In the genomic region with DNA sequence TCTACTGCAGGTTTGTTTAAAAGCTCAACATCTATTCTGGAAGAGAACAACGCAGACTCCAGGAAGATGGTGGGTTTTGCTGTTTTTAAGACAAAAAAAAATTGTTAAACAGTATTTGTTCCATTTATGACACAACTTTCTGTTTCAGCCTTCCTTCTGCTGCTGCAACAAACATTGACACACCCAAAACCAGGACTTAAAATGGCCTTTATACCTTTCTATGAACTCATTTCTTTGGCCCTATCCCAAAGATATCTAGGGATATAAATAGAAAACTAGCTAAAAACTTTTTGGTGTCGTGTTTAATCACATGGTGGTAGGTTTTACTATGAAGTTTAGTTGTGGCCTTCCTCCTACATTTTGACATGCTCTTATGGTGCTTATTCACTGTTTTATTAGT, we compare ENCODE assay signal across 8 cellular contexts. TPM values are rescaled to one million over a fixed set of nuclear protein-coding genes. Genes with fewer than 3 reads are reported as not detected.
A peak's percentile ranks its signal among the peaks of the same experiment; 100 is the strongest.
DNase-seq lines count a peak whose midpoint lies in the region.

No MANE protein-coding gene starts in this region.

- peak overlapping the region; percentile 71; the same call in 1 of the 2 replicates for H3K27ac ChIP-seq in HUES6 (ENCODE audit: low read depth, low read length)
- no peak overlapping the region for H3K27ac ChIP-seq in skeletal muscle tissue (ENCODE audit: low read depth, low read length)
- no peak overlapping the region for H3K27ac ChIP-seq in substantia nigra (ENCODE audit: low read depth, low read length, poor library complexity, severe bottlenecking)

- no peaks in the 10 kb centered on the region for H3K9me3 ChIP-seq in HUES6 (ENCODE audit: control insufficient read depth, insufficient read depth, low read depth, low read length)
- H3K9me3 ChIP-seq in endocrine pancreas (ENCODE audit: control insufficient read depth, low read length): no peaks in the 10 kb centered on the region
- no peaks in the 10 kb centered on the region for H3K9me3 ChIP-seq in skeletal muscle tissue (ENCODE audit: control insufficient read depth in 3 of 3, low read length in 3 of 3)

- H3K36me3 ChIP-seq in HUES6 (ENCODE audit: control insufficient read depth, insufficient read depth, low read length) (no peaks in the 10 kb centered on the region), endocrine pancreas (ENCODE audit: control insufficient read depth, insufficient read depth, low read length) (no peaks in the 10 kb centered on the region), skeletal muscle tissue (ENCODE audit: control insufficient read depth in 3 of 3, insufficient read depth in 3 of 3, low read length in 3 of 3) (no peaks in the 10 kb centered on the region)

- DNase-seq in activated CD4-positive, alpha-beta T cell treated with anti-CD3 and anti-CD28 coated beads, Interleukin-2, amount 10 ng/mL, durations not matched to agents 24 days and 14 days: no peak
- DNase-seq in activated CD4-positive, alpha-beta T cell treated with anti-CD3 and anti-CD28 coated beads, Interleukin-2, amount 50 U/mL, for 1 hour: no peak
- DNase-seq in substantia nigra (lab: John Stamatoyannopoulos, UW) (no peak), NCI-H524 (lab: John Stamatoyannopoulos, UW) (no peak)
- DNase-seq in stimulated activated CD4-positive, alpha-beta T cell treated with anti-CD3 and anti-CD28 coated beads, Interleukin-4, amount 100 ng/mL, for 24 hours: no peak

- H3K27ac Mint-ChIP-seq in activated CD4-positive, alpha-beta T cell treated with anti-CD3 and anti-CD28 coated beads, Interleukin-2, amount 10 ng/mL, durations not matched to agents 24 days and 14 days: peak overlapping the region; percentile 94

- peak overlapping the region; percentile 83 for H3K4me3 Mint-ChIP-seq in activated CD4-positive, alpha-beta T cell treated with anti-CD3 and anti-CD28 coated beads, Interleukin-2, amount 10 ng/mL, durations not matched to agents 24 days and 14 days

- H3K9ac ChIP-seq in HUES6 (ENCODE audit: low read length) (peak overlapping the region; percentile 73), endocrine pancreas (ENCODE audit: control insufficient read depth, insufficient read depth, low read length) (peak overlapping the region; percentile 99), skeletal muscle tissue (ENCODE audit: low read depth in 1 of 3, low read length in 3 of 3) (no peak overlapping the region)

- H3K4me3 ChIP-seq in HUES6 (ENCODE audit: low read depth, low read length): peak overlapping the region; percentile 95
- peak overlapping the region; percentile 81 for H3K4me3 ChIP-seq in endocrine pancreas (ENCODE audit: control insufficient read depth, insufficient read depth, low read length)
- peak overlapping the region in 2 of 3 donors; percentile 59 to 65 for H3K4me3 ChIP-seq in skeletal muscle tissue (ENCODE audit: low read length in 3 of 3)

- peaks cover 3% of the 10 kb centered on the region for H3K9me3 Mint-ChIP-seq in activated CD4-positive, alpha-beta T cell treated with anti-CD3 and anti-CD28 coated beads, Interleukin-2, amount 10 ng/mL, durations not matched to agents 24 days and 14 days

- H3K4me1 Mint-ChIP-seq in activated CD4-positive, alpha-beta T cell treated with anti-CD3 and anti-CD28 coated beads, Interleukin-2, amount 10 ng/mL, durations not matched to agents 24 days and 14 days: peaks cover 38% of the 10 kb centered on the region

- H3K27me3 Mint-ChIP-seq in activated CD4-positive, alpha-beta T cell treated with anti-CD3 and anti-CD28 coated beads, Interleukin-2, amount 10 ng/mL, durations not matched to agents 24 days and 14 days: peaks cover 5% of the 10 kb centered on the region

- intact Hi-C loops in activated CD4-positive, alpha-beta T cell treated with anti-CD3 and anti-CD28 coated beads, Interleukin-2, amount 10 ng/mL, durations not matched to agents 24 days and 14 days (cut with micrococcal nuclease): loop anchor here (2.0 kb wide), 2 partner anchors 82 to 158 kb away; partner anchors contain the start of gene TTC21B

- H3K4me1 ChIP-seq in HUES6 (ENCODE audit: control insufficient read depth, insufficient read depth, low read length) (peaks cover 38% of the 10 kb centered on the region), endocrine pancreas (ENCODE audit: control insufficient read depth, insufficient read depth, low read length) (peaks cover 27% of the 10 kb centered on the region), skeletal muscle tissue (ENCODE audit: control insufficient read depth in 3 of 3, insufficient read depth in 3 of 3, low read length in 3 of 3) (peaks cover 10 to 13% (median 12%) of the 10 kb centered on the region in 3 donors)

- peaks cover 1% of the 10 kb centered on the region for H3K36me3 Mint-ChIP-seq in activated CD4-positive, alpha-beta T cell treated with anti-CD3 and anti-CD28 coated beads, Interleukin-2, amount 10 ng/mL, durations not matched to agents 24 days and 14 days (ENCODE audit: low read depth)

- H3K27me3 ChIP-seq in HUES6 (ENCODE audit: control insufficient read depth, insufficient read depth, low read length): peaks cover 40% of the 10 kb centered on the region; the same call in 1 of the 2 replicates
- H3K27me3 ChIP-seq in endocrine pancreas (ENCODE audit: control insufficient read depth, insufficient read depth, low read length): no peaks in the 10 kb centered on the region
- peaks cover 19 to 33% (median 21%) of the 10 kb centered on the region in 3 donors for H3K27me3 ChIP-seq in skeletal muscle tissue (ENCODE audit: control insufficient read depth in 3 of 3, insufficient read depth in 3 of 3, low read length in 3 of 3)

RNA-seq across cellular contexts. Expression of gene GALNT3, which starts 1.0 kb away (rescaled TPM):
- 4.9 and 6.1 TPM in 2 replicates for total RNA-seq in activated CD4-positive, alpha-beta T cell treated with anti-CD3 and anti-CD28 coated beads, Interleukin-2, amount 10 ng/mL, durations not matched to agents 24 days and 14 days
- 1.0 TPM for total RNA-seq in skeletal muscle tissue

Comparison
In these comparisons a context has a peak if more than half of its experiments do, and no peak if none do; other contexts are left out.
1. H3K9ac ChIP-seq: peak in HUES6 (single experiment) and endocrine pancreas (single experiment); none in skeletal muscle tissue (0 of 3).
2. Peak in every context shown above with its lines, with median percentiles within 50 percentile points of each other: H3K4me3 ChIP-seq.